4 cellular contexts compared by ENCODE assay signal in the genomic region with DNA sequence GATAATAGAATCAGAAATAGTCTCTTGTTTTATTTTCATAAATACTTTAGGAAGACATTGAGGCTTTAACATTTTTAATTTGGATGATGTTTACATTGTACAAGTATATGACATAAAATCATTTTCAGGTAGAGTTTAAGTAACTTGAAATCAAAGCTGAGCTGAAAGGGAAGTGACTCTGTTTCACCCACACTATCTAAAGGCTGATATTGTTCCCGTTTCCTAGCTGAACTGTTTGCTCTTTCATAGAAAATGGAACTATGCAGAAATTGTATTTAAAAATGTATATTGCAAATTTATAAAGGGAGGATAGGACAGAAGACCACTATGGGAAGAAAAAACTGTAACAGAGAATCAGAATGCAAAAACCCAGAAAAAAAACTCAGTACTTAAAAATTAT. TPM values are rescaled to one million over a fixed set of nuclear protein-coding genes. Genes with fewer than 3 reads are reported as not detected.
"Had no signal": no experiment of that assay in that cellular context is flagged by ENCODE, and none has a peak within 500 bp of the region (broad histone marks: within the 10 kb centered on the region; RNA-seq: fewer than 3 reads in every experiment).

No MANE protein-coding gene starts in this region.

RNA-seq across cellular contexts. Expression of a gene that starts 37.4 kb away (rescaled TPM):
- polyA plus RNA-seq: hepatocyte, ovary, right cardiac atrium, spleen had no signal

RNA-seq across cellular contexts. Expression of a gene that starts 47.5 kb away (rescaled TPM):
- polyA plus RNA-seq: hepatocyte, ovary, right cardiac atrium, spleen had no signal

RNA-seq across cellular contexts. Expression of a gene that starts 53.3 kb away (rescaled TPM):
- polyA plus RNA-seq: hepatocyte, right cardiac atrium had no signal
